ENCODE assay signal across 1 cellular context in the genomic region with DNA sequence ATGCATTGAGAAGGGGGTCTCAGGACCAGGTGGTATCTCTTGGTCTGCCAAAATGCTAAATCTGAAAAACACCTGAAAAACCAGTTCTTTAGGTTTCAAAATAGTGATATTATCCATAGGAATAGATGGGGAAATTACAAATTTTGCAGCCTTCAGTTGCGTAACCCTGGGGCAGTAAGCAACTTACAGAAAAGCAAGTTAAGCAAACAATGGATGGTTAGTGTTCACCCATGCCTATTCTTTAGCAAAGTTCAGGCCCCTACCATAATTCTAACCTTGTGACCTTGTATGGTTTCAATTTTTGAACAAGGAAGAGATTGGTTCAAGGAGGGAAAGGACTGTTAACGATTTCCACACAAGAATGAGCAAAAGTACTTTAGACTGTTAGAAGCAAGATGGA.
TF ChIP-seq lines count a peak whose summit lies in the region.

No MANE protein-coding gene starts in this region.

TF ChIP-seq in GM12878, 131 proteins besides CTCF, POLR2A, EP300 and RAD21 (continued from another document):
- TF ChIP-seq, protein P1, sequence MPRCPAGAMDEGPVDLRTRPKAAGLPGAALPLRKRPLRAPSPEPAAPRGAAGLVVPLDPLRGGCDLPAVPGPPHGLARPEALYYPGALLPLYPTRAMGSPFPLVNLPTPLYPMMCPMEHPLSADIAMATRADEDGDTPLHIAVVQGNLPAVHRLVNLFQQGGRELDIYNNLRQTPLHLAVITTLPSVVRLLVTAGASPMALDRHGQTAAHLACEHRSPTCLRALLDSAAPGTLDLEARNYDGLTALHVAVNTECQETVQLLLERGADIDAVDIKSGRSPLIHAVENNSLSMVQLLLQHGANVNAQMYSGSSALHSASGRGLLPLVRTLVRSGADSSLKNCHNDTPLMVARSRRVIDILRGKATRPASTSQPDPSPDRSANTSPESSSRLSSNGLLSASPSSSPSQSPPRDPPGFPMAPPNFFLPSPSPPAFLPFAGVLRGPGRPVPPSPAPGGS (IDR thresholded peaks at IDR 0.05; ENCODE audit: borderline replicate concordance, insufficient read depth, low read depth, low read length, poor library complexity, severe bottlenecking), result no peak
